ENCODE assay signal across 8 cellular contexts in the genomic region with DNA sequence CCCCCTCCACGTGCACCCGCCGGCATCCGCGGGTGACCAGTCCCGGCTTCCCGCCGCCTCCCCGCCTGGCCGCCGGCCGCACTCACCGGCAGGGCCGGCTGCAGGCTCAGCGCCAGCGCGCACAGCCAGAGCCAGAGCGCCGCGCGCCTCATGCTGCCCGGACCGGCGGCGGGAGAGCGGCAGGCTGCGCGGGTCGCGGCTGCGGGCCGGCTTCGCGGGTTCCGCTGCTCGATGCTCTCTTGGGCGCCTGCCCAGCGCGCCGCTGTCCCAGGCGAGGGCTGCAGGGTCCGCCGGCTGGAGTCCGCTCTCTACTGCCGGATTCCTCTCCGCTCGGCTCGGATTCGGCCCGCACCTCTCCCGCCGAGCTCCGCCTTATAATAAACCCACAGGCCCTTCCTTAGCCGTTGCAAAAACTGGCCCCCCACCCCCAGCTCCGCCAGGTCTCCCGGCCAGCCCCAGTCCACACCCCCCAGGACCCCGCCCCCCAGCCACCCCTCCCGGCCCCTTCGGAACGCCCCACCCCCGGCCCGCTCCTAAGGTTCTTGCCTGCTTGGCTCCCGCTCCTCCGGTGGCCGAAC. TPM values are rescaled to one million over a fixed set of nuclear protein-coding genes. Genes with fewer than 3 reads are reported as not detected.
DNase-seq lines count a peak whose midpoint lies in the region; ATAC-seq lines count a peak whose summit lies in the region.

Gene SDC1, minus strand, starts transcription at position 415 of the 578 bp plus-strand sequence. Its CDS starts 263 bp downstream, at position 152.

- H3K9me3 Mint-ChIP-seq in activated T-helper 1 cell treated with anti-CD3 and anti-CD28 coated beads, Interleukin-12 subunit alpha, Interleukin-12 subunit beta, Interleukin-2, Interleukin-4 antibody, amounts not matched to agents 30 ng/mL and 10 ng/mL and 1 ng/mL, durations not matched to agents 14 hours and 24 hours and 36 hours, result no peaks in the 10 kb centered on the region

- H3K27ac Mint-ChIP-seq in activated T-helper 1 cell treated with anti-CD3 and anti-CD28 coated beads, Interleukin-12 subunit alpha, Interleukin-12 subunit beta, Interleukin-2, Interleukin-4 antibody, amounts not matched to agents 30 ng/mL and 10 ng/mL and 1 ng/mL, durations not matched to agents 14 hours and 24 hours and 36 hours, result no peak within 1 kb of the TSS

- no peaks in the 10 kb centered on the region for H3K4me1 Mint-ChIP-seq in activated T-helper 1 cell treated with anti-CD3 and anti-CD28 coated beads, Interleukin-12 subunit alpha, Interleukin-12 subunit beta, Interleukin-2, Interleukin-4 antibody, amounts not matched to agents 30 ng/mL and 10 ng/mL and 1 ng/mL, durations not matched to agents 14 hours and 24 hours and 36 hours (ENCODE audit: low read depth)

- peaks cover 66% of the 10 kb centered on the region for H3K27me3 Mint-ChIP-seq in activated T-helper 1 cell treated with anti-CD3 and anti-CD28 coated beads, Interleukin-12 subunit alpha, Interleukin-12 subunit beta, Interleukin-2, Interleukin-4 antibody, amounts not matched to agents 30 ng/mL and 10 ng/mL and 1 ng/mL, durations not matched to agents 14 hours and 24 hours and 36 hours (ENCODE audit: insufficient read depth)

- no peaks in the 10 kb centered on the region for H3K36me3 Mint-ChIP-seq in activated T-helper 1 cell treated with anti-CD3 and anti-CD28 coated beads, Interleukin-12 subunit alpha, Interleukin-12 subunit beta, Interleukin-2, Interleukin-4 antibody, amounts not matched to agents 30 ng/mL and 10 ng/mL and 1 ng/mL, durations not matched to agents 14 hours and 24 hours and 36 hours (ENCODE audit: low read depth)

- ATAC-seq in GM21526 (IDR thresholded peaks at IDR 0.05; ENCODE audit: low FRiP score, unreplicated experiment), result peak; percentile 11

- DNase-seq in DMS114 treated with DMSO at 0.1 percent for 48 hours (lab: John Stamatoyannopoulos, UW; ENCODE audit: unreplicated experiment), result peak; percentile 52
- DNase-seq in M059J (ENCODE audit: low read depth), result peak; percentile 59
- DNase-seq in activated T-helper 1 cell treated with anti-CD3 and anti-CD28 coated beads, Interleukin-12 subunit alpha, Interleukin-12 subunit beta, Interleukin-2, Interleukin-4 antibody, amounts not matched to agents 30 ng/mL and 10 ng/mL and 1 ng/mL, durations not matched to agents 14 hours and 24 hours and 36 hours (ENCODE audit: low spot score), result no peak
- DNase-seq in cardiac septum (ENCODE audit: low spot score), result peak; percentile 71
- peak in 6 of 10 donors; percentile 16 to 85 (median 57) for DNase-seq in posterior cingulate gyrus
- no peak for DNase-seq in T-helper 9 cell
- no peak for DNase-seq in superior temporal gyrus (ENCODE audit: extremely low spot score)

- H3K4me3 Mint-ChIP-seq in activated T-helper 1 cell treated with anti-CD3 and anti-CD28 coated beads, Interleukin-12 subunit alpha, Interleukin-12 subunit beta, Interleukin-2, Interleukin-4 antibody, amounts not matched to agents 30 ng/mL and 10 ng/mL and 1 ng/mL, durations not matched to agents 14 hours and 24 hours and 36 hours, result peak within 1 kb of the TSS; percentile 53

- intact Hi-C loops in activated T-helper 1 cell treated with anti-CD3 and anti-CD28 coated beads, Interleukin-12 subunit alpha, Interleukin-12 subunit beta, Interleukin-2, Interleukin-4 antibody, amounts not matched to agents 30 ng/mL and 10 ng/mL and 1 ng/mL, durations not matched to agents 14 hours and 24 hours and 36 hours (cut with micrococcal nuclease), result loop anchor here (1.0 to 10.0 kb wide), 2 partner anchors 90 to 430 kb away; partner anchors contain the start of gene HS1BP3
- intact Hi-C loops in cardiac septum (cut with DNase I), result loop anchor here (10.0 kb wide), 2 partner anchors 90 to 120 kb away; no protein-coding TSS in a partner anchor
- intact Hi-C loops in posterior cingulate gyrus (cut with DNase I), result loop anchor here (5.0 kb wide), 1 partner anchor 88 kb away; no protein-coding TSS in a partner anchor

RNA-seq across cellular contexts. Expression of gene SDC1, which starts in this region (rescaled TPM):
- 83.3 and 127 TPM in 2 replicates for total RNA-seq in M059J (2014; rRNA removed; shearing (Covaris generic))
- total RNA-seq in activated T-helper 1 cell treated with anti-CD3 and anti-CD28 coated beads, Interleukin-12 subunit alpha, Interleukin-12 subunit beta, Interleukin-2, Interleukin-4 antibody, amounts not matched to agents 30 ng/mL and 10 ng/mL and 1 ng/mL, durations not matched to agents 14 hours and 24 hours and 36 hours, result 0.26 and 0.27 TPM in 2 replicates
- 0.32 TPM for total RNA-seq in cardiac septum

Comparison
In these comparisons a context has a peak if more than half of its experiments do, and no peak if none do; other contexts are left out.
1. RNA of gene SDC1 (total RNA-seq): 83.3 to 127 TPM in M059J; 0.32 TPM in cardiac septum (single experiment) and 0.26 to 0.27 TPM in activated T-helper 1 cell treated with anti-CD3 and anti-CD28 coated beads, Interleukin-12 subunit alpha, Interleukin-12 subunit beta, Interleukin-2, Interleukin-4 antibody, amounts not matched to agents 30 ng/mL and 10 ng/mL and 1 ng/mL, durations not matched to agents 14 hours and 24 hours and 36 hours; every median in the first group is over 10 times any median in the second.
2. Peak in DNase-seq in cardiac septum; RNA of the gene not detected or under 1 TPM.
3. DNase-seq: peak in DMS114 treated with DMSO at 0.1 percent for 48 hours (single experiment), M059J (single experiment) and posterior cingulate gyrus (6 of 10); none in activated T-helper 1 cell treated with anti-CD3 and anti-CD28 coated beads, Interleukin-12 subunit alpha, Interleukin-12 subunit beta, Interleukin-2, Interleukin-4 antibody, amounts not matched to agents 30 ng/mL and 10 ng/mL and 1 ng/mL, durations not matched to agents 14 hours and 24 hours and 36 hours (single experiment), T-helper 9 cell (single experiment) and superior temporal gyrus (single experiment).